Comparison of ENCODE assay signal across 15 cellular contexts in genomic region chr22:39177791-39178190, GRCh38. TPM values are rescaled to one million over a fixed set of nuclear protein-coding genes. Genes with fewer than 3 reads are reported as not detected.
A peak's percentile ranks its signal among the peaks of the same experiment; 100 is the strongest.
DNase-seq lines count a peak whose midpoint lies in the region; ATAC-seq and TF ChIP-seq lines count a peak whose summit lies in the region.
"Had no signal": no experiment of that assay in that cellular context is flagged by ENCODE, and none has a peak within 500 bp of the region (broad histone marks: within the 10 kb centered on the region; RNA-seq: fewer than 3 reads in every experiment).

No MANE protein-coding gene starts in this region.

- no peaks in the 10 kb centered on the region for H3K27me3 Mint-ChIP-seq in activated CD8-positive, alpha-beta T cell treated with anti-CD3 and anti-CD28 coated beads for 36 hours
- H3K27me3 Mint-ChIP-seq in activated CD8-positive, alpha-beta T cell treated with anti-CD3 and anti-CD28 coated beads, Interleukin-2, amount 10 ng/mL, durations not matched to agents 7 days and 5 days (ENCODE audit: low read depth), result peaks cover 2% of the 10 kb centered on the region
- H3K27me3 Mint-ChIP-seq in nephron (ENCODE audit: low read depth), result peaks cover 12% of the 10 kb centered on the region

- no peak overlapping the region for H3K4me3 ChIP-seq in gastroesophageal sphincter
- H3K4me3 ChIP-seq: prostate gland, SK-N-MC had no signal

- no peaks in the 10 kb centered on the region for H3K36me3 ChIP-seq in gastroesophageal sphincter
- H3K36me3 ChIP-seq: prostate gland had no signal

- intact Hi-C loops in activated CD8-positive, alpha-beta T cell treated with anti-CD3 and anti-CD28 coated beads for 36 hours (cut with micrococcal nuclease), result no loop called here

- no peak for DNase-seq in activated CD8-positive, alpha-beta T cell treated with anti-CD3 and anti-CD28 coated beads for 36 hours
- no peak for DNase-seq in activated CD8-positive, alpha-beta T cell treated with anti-CD3 and anti-CD28 coated beads, Interleukin-2, amount 10 ng/mL, durations not matched to agents 7 days and 5 days
- DNase-seq in ureter (ENCODE audit: low spot score), result peak; percentile 43
- DNase-seq in activated CD4-positive, alpha-beta T cell treated with anti-CD3 and anti-CD28 coated beads, Interleukin-2, amount 50 U/mL, for 4 hours, result no peak
- no peak for DNase-seq in stimulated activated CD4-positive, alpha-beta T cell treated with anti-CD3 and anti-CD28 coated beads, Interleukin-4, amount 100 ng/mL, for 1 hour
- DNase-seq: amygdala, DMS79 treated with DMSO at 0.1 percent for 48 hours, NCI-H510A had no signal

- peaks cover 37% of the 10 kb centered on the region for H3K4me1 Mint-ChIP-seq in activated CD8-positive, alpha-beta T cell treated with anti-CD3 and anti-CD28 coated beads for 36 hours (ENCODE audit: low read depth)
- H3K4me1 Mint-ChIP-seq in activated CD8-positive, alpha-beta T cell treated with anti-CD3 and anti-CD28 coated beads, Interleukin-2, amount 10 ng/mL, durations not matched to agents 7 days and 5 days (ENCODE audit: low read depth), result peaks cover 46% of the 10 kb centered on the region
- peaks cover 51% of the 10 kb centered on the region for H3K4me1 Mint-ChIP-seq in nephron

- no peak overlapping the region for H3K4me3 Mint-ChIP-seq in activated CD8-positive, alpha-beta T cell treated with anti-CD3 and anti-CD28 coated beads for 36 hours
- no peak overlapping the region for H3K4me3 Mint-ChIP-seq in activated CD8-positive, alpha-beta T cell treated with anti-CD3 and anti-CD28 coated beads, Interleukin-2, amount 10 ng/mL, durations not matched to agents 7 days and 5 days
- no peak overlapping the region for H3K4me3 Mint-ChIP-seq in nephron

- POLR2A ChIA-PET in activated CD8-positive, alpha-beta T cell treated with anti-CD3 and anti-CD28 coated beads for 36 hours (lab: Charles Lee), result no interaction called here
- POLR2A ChIA-PET in activated CD8-positive, alpha-beta T cell treated with anti-CD3 and anti-CD28 coated beads, Interleukin-2, amount 10 ng/mL, durations not matched to agents 7 days and 5 days (lab: Charles Lee), result interaction anchor here (1.2 kb wide), 1 partner anchor 140 kb away, joined by 8 read pairs; no protein-coding TSS in a partner anchor

- CTCF ChIA-PET in activated CD8-positive, alpha-beta T cell treated with anti-CD3 and anti-CD28 coated beads for 36 hours (lab: Charles Lee), result no interaction called here
- CTCF ChIA-PET in activated CD8-positive, alpha-beta T cell treated with anti-CD3 and anti-CD28 coated beads, Interleukin-2, amount 10 ng/mL, durations not matched to agents 7 days and 5 days (lab: Charles Lee), result no interaction called here

- H3K9me3 Mint-ChIP-seq in activated CD8-positive, alpha-beta T cell treated with anti-CD3 and anti-CD28 coated beads for 36 hours, result no peaks in the 10 kb centered on the region
- H3K9me3 Mint-ChIP-seq in activated CD8-positive, alpha-beta T cell treated with anti-CD3 and anti-CD28 coated beads, Interleukin-2, amount 10 ng/mL, durations not matched to agents 7 days and 5 days (ENCODE audit: insufficient read depth), result no peaks in the 10 kb centered on the region
- H3K9me3 Mint-ChIP-seq in nephron, result peaks cover 2% of the 10 kb centered on the region

- TF ChIP-seq POLR2A in gastroesophageal sphincter (IDR thresholded peaks at IDR 0.05), result no peak

- H3K27ac ChIP-seq in gastroesophageal sphincter, result peak overlapping the region in 3 of 4 donors; percentile 71 to 78 (median 75)
- H3K27ac ChIP-seq: epithelial cell of prostate, HL-60, SK-N-MC had no signal

- no peak for TF ChIP-seq EP300 in gastroesophageal sphincter (IDR thresholded peaks at IDR 0.05)

- H3K36me3 Mint-ChIP-seq in activated CD8-positive, alpha-beta T cell treated with anti-CD3 and anti-CD28 coated beads for 36 hours (ENCODE audit: low read depth), result no peaks in the 10 kb centered on the region
- H3K36me3 Mint-ChIP-seq in activated CD8-positive, alpha-beta T cell treated with anti-CD3 and anti-CD28 coated beads, Interleukin-2, amount 10 ng/mL, durations not matched to agents 7 days and 5 days (ENCODE audit: low read depth), result no peaks in the 10 kb centered on the region
- no peaks in the 10 kb centered on the region for H3K36me3 Mint-ChIP-seq in nephron (ENCODE audit: low read depth)

- H3K9me3 ChIP-seq in gastroesophageal sphincter, result peaks cover 0 to 10% (median 0%) of the 10 kb centered on the region in 3 donors
- H3K9me3 ChIP-seq: prostate gland had no signal

- peaks cover 3 to 63% (median 55%) of the 10 kb centered on the region in 3 donors for H3K4me1 ChIP-seq in gastroesophageal sphincter

- TF ChIP-seq CTCF in activated CD8-positive, alpha-beta T cell treated with anti-CD3 and anti-CD28 coated beads for 36 hours (IDR thresholded peaks at IDR 0.05), result no peak
- TF ChIP-seq CTCF in gastroesophageal sphincter (IDR thresholded peaks at IDR 0.05), result no peak
- TF ChIP-seq CTCF in nephron (IDR thresholded peaks at IDR 0.05; ENCODE audit: unreplicated experiment in 3 of 3), result no peak

- 64 to 89% methylated on average over 5 to 8 of the region's 9 CpGs for WGBS in gastroesophageal sphincter (ENCODE audit: low coverage in 1 of 2), 2 donors

- peaks cover 8% of the 10 kb centered on the region for H3K27me3 ChIP-seq in gastroesophageal sphincter

- no peak for ATAC-seq in activated CD8-positive, alpha-beta T cell treated with anti-CD3 and anti-CD28 coated beads for 36 hours
- ATAC-seq in activated CD8-positive, alpha-beta T cell treated with anti-CD3 and anti-CD28 coated beads, Interleukin-2, amount 10 ng/mL, durations not matched to agents 7 days and 5 days, result no peak
- ATAC-seq in gastroesophageal sphincter (no peak), GM21576 (IDR thresholded peaks at IDR 0.05; ENCODE audit: unreplicated experiment) (no peak)

- H3K27ac Mint-ChIP-seq in activated CD8-positive, alpha-beta T cell treated with anti-CD3 and anti-CD28 coated beads for 36 hours, result peak overlapping the region; percentile 12
- H3K27ac Mint-ChIP-seq in activated CD8-positive, alpha-beta T cell treated with anti-CD3 and anti-CD28 coated beads, Interleukin-2, amount 10 ng/mL, durations not matched to agents 7 days and 5 days, result no peak overlapping the region
- peak overlapping the region; percentile 53 to 71 (median 70) for H3K27ac Mint-ChIP-seq in nephron

RNA-seq across cellular contexts. Expression of gene CBX7, which starts 25.3 kb away (rescaled TPM):
- total RNA-seq in activated CD8-positive, alpha-beta T cell treated with anti-CD3 and anti-CD28 coated beads for 36 hours, result 10 to 100 TPM; 23.6 to 25.0 TPM
- 1 to 10 TPM; 8.6 to 8.7 TPM for total RNA-seq in activated CD8-positive, alpha-beta T cell treated with anti-CD3 and anti-CD28 coated beads, Interleukin-2, amount 10 ng/mL, durations not matched to agents 7 days and 5 days
- total RNA-seq in gastroesophageal sphincter (100 to 1,000 TPM; 102 to 223 (median 171) TPM), ureter (63.6 TPM)
